Comparison of ENCODE assay signal across 1 cellular context in the genomic region with DNA sequence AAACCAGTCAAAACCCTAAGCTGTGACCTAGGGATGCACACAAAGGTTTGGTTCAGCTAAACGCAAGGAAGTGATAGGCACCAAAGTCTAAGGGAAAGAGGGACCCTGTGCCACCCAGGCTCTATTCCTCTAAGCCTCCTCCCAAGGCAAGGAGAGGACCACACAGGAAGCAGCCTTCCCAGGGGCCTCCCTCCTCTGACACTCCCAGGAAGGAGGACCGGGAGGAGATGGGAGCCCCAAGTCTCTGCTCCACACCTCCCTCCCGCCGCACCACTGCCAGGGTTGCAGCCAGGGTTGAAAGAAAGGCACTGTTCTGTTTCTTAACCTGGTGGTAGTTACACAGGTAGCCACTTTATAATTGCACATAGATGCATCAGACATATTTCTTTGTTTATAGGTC.
TF ChIP-seq lines count a peak whose summit lies in the region.

No MANE protein-coding gene starts in this region.

TF ChIP-seq in GM12878, 131 proteins besides CTCF, POLR2A, EP300 and RAD21:
- TF ChIP-seq, protein P1, sequence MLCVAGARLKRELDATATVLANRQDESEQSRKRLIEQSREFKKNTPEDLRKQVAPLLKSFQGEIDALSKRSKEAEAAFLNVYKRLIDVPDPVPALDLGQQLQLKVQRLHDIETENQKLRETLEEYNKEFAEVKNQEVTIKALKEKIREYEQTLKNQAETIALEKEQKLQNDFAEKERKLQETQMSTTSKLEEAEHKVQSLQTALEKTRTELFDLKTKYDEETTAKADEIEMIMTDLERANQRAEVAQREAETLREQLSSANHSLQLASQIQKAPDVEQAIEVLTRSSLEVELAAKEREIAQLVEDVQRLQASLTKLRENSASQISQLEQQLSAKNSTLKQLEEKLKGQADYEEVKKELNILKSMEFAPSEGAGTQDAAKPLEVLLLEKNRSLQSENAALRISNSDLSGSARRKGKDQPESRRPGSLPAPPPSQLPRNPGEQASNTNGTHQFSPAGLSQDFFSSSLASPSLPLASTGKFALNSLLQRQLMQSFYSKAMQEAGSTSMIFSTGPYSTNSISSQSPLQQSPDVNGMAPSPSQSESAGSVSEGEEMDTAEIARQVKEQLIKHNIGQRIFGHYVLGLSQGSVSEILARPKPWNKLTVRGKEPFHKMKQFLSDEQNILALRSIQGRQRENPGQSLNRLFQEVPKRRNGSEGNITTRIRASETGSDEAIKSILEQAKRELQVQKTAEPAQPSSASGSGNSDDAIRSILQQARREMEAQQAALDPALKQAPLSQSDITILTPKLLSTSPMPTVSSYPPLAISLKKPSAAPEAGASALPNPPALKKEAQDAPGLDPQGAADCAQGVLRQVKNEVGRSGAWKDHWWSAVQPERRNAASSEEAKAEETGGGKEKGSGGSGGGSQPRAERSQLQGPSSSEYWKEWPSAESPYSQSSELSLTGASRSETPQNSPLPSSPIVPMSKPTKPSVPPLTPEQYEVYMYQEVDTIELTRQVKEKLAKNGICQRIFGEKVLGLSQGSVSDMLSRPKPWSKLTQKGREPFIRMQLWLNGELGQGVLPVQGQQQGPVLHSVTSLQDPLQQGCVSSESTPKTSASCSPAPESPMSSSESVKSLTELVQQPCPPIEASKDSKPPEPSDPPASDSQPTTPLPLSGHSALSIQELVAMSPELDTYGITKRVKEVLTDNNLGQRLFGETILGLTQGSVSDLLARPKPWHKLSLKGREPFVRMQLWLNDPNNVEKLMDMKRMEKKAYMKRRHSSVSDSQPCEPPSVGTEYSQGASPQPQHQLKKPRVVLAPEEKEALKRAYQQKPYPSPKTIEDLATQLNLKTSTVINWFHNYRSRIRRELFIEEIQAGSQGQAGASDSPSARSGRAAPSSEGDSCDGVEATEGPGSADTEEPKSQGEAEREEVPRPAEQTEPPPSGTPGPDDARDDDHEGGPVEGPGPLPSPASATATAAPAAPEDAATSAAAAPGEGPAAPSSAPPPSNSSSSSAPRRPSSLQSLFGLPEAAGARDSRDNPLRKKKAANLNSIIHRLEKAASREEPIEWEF (IDR thresholded peaks at IDR 0.05; ENCODE audit: insufficient replicate concordance, low read depth, low read length), result no peak
- TF ChIP-seq, protein P2, sequence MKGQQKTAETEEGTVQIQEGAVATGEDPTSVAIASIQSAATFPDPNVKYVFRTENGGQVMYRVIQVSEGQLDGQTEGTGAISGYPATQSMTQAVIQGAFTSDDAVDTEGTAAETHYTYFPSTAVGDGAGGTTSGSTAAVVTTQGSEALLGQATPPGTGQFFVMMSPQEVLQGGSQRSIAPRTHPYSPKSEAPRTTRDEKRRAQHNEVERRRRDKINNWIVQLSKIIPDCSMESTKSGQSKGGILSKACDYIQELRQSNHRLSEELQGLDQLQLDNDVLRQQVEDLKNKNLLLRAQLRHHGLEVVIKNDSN (IDR thresholded peaks at IDR 0.05; ENCODE audit: borderline replicate concordance, extremely low read length, insufficient read depth, low read depth, low read length), result no peak
- TF ChIP-seq, protein P3, sequence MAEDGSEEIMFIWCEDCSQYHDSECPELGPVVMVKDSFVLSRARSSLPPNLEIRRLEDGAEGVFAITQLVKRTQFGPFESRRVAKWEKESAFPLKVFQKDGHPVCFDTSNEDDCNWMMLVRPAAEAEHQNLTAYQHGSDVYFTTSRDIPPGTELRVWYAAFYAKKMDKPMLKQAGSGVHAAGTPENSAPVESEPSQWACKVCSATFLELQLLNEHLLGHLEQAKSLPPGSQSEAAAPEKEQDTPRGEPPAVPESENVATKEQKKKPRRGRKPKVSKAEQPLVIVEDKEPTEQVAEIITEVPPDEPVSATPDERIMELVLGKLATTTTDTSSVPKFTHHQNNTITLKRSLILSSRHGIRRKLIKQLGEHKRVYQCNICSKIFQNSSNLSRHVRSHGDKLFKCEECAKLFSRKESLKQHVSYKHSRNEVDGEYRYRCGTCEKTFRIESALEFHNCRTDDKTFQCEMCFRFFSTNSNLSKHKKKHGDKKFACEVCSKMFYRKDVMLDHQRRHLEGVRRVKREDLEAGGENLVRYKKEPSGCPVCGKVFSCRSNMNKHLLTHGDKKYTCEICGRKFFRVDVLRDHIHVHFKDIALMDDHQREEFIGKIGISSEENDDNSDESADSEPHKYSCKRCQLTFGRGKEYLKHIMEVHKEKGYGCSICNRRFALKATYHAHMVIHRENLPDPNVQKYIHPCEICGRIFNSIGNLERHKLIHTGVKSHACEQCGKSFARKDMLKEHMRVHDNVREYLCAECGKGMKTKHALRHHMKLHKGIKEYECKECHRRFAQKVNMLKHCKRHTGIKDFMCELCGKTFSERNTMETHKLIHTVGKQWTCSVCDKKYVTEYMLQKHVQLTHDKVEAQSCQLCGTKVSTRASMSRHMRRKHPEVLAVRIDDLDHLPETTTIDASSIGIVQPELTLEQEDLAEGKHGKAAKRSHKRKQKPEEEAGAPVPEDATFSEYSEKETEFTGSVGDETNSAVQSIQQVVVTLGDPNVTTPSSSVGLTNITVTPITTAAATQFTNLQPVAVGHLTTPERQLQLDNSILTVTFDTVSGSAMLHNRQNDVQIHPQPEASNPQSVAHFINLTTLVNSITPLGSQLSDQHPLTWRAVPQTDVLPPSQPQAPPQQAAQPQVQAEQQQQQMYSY (CRISPR knock-in tag; IDR thresholded peaks at IDR 0.05), result no peak
- TF ChIP-seq, protein P4, sequence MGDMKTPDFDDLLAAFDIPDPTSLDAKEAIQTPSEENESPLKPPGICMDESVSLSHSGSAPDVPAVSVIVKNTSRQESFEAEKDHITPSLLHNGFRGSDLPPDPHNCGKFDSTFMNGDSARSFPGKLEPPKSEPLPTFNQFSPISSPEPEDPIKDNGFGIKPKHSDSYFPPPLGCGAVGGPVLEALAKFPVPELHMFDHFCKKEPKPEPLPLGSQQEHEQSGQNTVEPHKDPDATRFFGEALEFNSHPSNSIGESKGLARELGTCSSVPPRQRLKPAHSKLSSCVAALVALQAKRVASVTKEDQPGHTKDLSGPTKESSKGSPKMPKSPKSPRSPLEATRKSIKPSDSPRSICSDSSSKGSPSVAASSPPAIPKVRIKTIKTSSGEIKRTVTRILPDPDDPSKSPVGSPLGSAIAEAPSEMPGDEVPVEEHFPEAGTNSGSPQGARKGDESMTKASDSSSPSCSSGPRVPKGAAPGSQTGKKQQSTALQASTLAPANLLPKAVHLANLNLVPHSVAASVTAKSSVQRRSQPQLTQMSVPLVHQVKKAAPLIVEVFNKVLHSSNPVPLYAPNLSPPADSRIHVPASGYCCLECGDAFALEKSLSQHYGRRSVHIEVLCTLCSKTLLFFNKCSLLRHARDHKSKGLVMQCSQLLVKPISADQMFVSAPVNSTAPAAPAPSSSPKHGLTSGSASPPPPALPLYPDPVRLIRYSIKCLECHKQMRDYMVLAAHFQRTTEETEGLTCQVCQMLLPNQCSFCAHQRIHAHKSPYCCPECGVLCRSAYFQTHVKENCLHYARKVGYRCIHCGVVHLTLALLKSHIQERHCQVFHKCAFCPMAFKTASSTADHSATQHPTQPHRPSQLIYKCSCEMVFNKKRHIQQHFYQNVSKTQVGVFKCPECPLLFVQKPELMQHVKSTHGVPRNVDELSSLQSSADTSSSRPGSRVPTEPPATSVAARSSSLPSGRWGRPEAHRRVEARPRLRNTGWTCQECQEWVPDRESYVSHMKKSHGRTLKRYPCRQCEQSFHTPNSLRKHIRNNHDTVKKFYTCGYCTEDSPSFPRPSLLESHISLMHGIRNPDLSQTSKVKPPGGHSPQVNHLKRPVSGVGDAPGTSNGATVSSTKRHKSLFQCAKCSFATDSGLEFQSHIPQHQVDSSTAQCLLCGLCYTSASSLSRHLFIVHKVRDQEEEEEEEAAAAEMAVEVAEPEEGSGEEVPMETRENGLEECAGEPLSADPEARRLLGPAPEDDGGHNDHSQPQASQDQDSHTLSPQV (IDR thresholded peaks at IDR 0.05), result no peak
- no peak for TF ChIP-seq SMAD1 (IDR thresholded peaks at IDR 0.05; ENCODE audit: low read depth, partially characterized antibody)
- no peak for TF ChIP-seq MYB (IDR thresholded peaks at IDR 0.05; ENCODE audit: borderline replicate concordance, low read depth, low read length)
- TF ChIP-seq, protein P5, sequence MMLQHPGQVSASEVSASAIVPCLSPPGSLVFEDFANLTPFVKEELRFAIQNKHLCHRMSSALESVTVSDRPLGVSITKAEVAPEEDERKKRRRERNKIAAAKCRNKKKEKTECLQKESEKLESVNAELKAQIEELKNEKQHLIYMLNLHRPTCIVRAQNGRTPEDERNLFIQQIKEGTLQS (IDR thresholded peaks at IDR 0.05; ENCODE audit: borderline replicate concordance, extremely low read depth, low read depth, low read length), result no peak
- no peak for TF ChIP-seq CEBPB (IDR thresholded peaks at IDR 0.05; ENCODE audit: borderline replicate concordance in 1 of 2, low read depth in 2 of 2, low read length in 2 of 2)
- TF ChIP-seq SIX5 (IDR thresholded peaks at IDR 0.05; ENCODE audit: low read depth, low read length, severe bottlenecking), result no peak
- TF ChIP-seq, protein P6, sequence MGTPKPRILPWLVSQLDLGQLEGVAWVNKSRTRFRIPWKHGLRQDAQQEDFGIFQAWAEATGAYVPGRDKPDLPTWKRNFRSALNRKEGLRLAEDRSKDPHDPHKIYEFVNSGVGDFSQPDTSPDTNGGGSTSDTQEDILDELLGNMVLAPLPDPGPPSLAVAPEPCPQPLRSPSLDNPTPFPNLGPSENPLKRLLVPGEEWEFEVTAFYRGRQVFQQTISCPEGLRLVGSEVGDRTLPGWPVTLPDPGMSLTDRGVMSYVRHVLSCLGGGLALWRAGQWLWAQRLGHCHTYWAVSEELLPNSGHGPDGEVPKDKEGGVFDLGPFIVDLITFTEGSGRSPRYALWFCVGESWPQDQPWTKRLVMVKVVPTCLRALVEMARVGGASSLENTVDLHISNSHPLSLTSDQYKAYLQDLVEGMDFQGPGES (IDR thresholded peaks at IDR 0.05), result no peak
- TF ChIP-seq YBX1 (IDR thresholded peaks at IDR 0.05), result no peak
- TF ChIP-seq, protein P7, sequence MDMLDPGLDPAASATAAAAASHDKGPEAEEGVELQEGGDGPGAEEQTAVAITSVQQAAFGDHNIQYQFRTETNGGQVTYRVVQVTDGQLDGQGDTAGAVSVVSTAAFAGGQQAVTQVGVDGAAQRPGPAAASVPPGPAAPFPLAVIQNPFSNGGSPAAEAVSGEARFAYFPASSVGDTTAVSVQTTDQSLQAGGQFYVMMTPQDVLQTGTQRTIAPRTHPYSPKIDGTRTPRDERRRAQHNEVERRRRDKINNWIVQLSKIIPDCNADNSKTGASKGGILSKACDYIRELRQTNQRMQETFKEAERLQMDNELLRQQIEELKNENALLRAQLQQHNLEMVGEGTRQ (IDR thresholded peaks at IDR 0.05; ENCODE audit: borderline replicate concordance, low read depth, low read length), result no peak
- TF ChIP-seq TAF1 (IDR thresholded peaks at IDR 0.05; ENCODE audit: borderline replicate concordance, low read depth, low read length), result no peak
